In the genomic region with DNA sequence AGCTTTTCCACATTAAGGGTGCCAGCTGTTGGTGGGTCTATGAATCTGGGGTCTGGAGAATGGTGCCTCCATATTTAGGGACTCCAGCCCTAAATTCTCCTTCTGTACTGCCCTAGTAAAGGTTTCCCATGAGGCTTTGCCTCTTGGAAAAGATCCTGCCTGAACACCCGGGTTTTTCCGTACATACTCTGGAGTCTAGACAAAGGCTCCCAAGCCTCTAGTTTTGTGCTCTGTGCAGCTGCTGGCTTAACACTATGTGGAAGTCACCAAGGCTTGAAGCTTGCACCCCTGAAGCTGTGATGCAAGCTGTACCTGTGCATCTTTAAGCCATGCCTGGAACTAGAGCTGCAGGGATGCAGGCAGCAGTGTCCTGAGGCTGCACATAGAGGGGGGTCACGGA, we compare ENCODE assay signal across 4 cellular contexts.
DNase-seq lines count a peak whose midpoint lies in the region; ATAC-seq, FAIRE-seq and TF ChIP-seq lines count a peak whose summit lies in the region.
"Not testable (repeated sequence)": the region's sequence is repeated elsewhere in the genome, so short reads cannot be mapped to it uniquely, and the experiment has no call there.

No MANE protein-coding gene starts in this region.

- not testable (repeated sequence) for H3K4me3 ChIP-seq in esophagus muscularis mucosa; HepG2 (replicated peaks in 1 of 3; ENCODE audit: insufficient read depth in 1 of 3, low read depth in 2 of 3, low read length in 3 of 3); lung

- TF ChIP-seq POLR2A in esophagus muscularis mucosa (IDR thresholded peaks at IDR 0.05; ENCODE audit: low read depth); HepG2 (IDR thresholded peaks at IDR 0.05; ENCODE audit: insufficient read depth in 1 of 2, low read depth in 2 of 2, low read length in 2 of 2): not testable (repeated sequence)

- TF ChIP-seq RAD21 in HepG2 (CRISPR knock-in tag; IDR thresholded peaks at IDR 0.05) = not testable (repeated sequence)

- not testable (repeated sequence) for H3K4me2 ChIP-seq in HepG2 (ENCODE audit: low read depth, low read length)

- H3K9ac ChIP-seq in HepG2 (ENCODE audit: insufficient read depth, low read depth, low read length) = not testable (repeated sequence)

- FAIRE-seq in HepG2 (lab: Jason Lieb, UNC) = not testable (repeated sequence)

- intact Hi-C loops in esophagus muscularis mucosa (cut with DNase I); HepG2 (cut with micrococcal nuclease; ENCODE audit: unreplicated experiment): not testable (repeated sequence)

- in situ Hi-C loops in HepG2 (cut with HindIII; ENCODE audit: extremely low pct_ligation_motif_present, low pct_unique_long_range_greater_than_20kb) = not testable (repeated sequence)

- H3K79me2 ChIP-seq in HepG2 (ENCODE audit: insufficient read depth, low read length) = not testable (repeated sequence)

- CTCF ChIA-PET in HepG2 (lab: Yijun Ruan, JAX; ENCODE audit: low intra/inter-chr PET ratio, low total read pairs) = not testable (repeated sequence)

- not testable (repeated sequence) for H2AFZ ChIP-seq in HepG2 (ENCODE audit: low read length)

- H3K36me3 ChIP-seq in esophagus muscularis mucosa; HepG2 (replicated peaks in 1 of 2; ENCODE audit: control insufficient read depth in 1 of 2, insufficient read depth in 2 of 2, low read length in 2 of 2); lung (ENCODE audit: control insufficient read depth in 2 of 2, insufficient read depth in 2 of 2, low read length in 2 of 2): not testable (repeated sequence)

- DNase-seq in esophagus muscularis mucosa (ENCODE audit: extremely low spot score) = peak; percentile 84
- DNase-seq in HepG2 (ENCODE audit: low spot score) = not testable (repeated sequence)
- peak; percentile 26 for DNase-seq in lung (ENCODE audit: low spot score)
- peak; percentile 1 for DNase-seq in medulla oblongata (ENCODE audit: extremely low spot score)

- not testable (repeated sequence) for H3K27me3 ChIP-seq in esophagus muscularis mucosa; HepG2 (ENCODE audit: control insufficient read depth in 1 of 2, insufficient read depth in 2 of 2, low read length in 2 of 2); lung (ENCODE audit: control insufficient read depth, insufficient read depth)

- POLR2A ChIA-PET in HepG2 (lab: Yijun Ruan, JAX) = not testable (repeated sequence)

- H3K4me1 ChIP-seq in esophagus muscularis mucosa; HepG2 (ENCODE audit: insufficient read depth, low read length); lung (ENCODE audit: control insufficient read depth in 2 of 2, insufficient read depth in 2 of 2, low read length in 2 of 2): not testable (repeated sequence)

- not testable (repeated sequence) for TF ChIP-seq EP300 in esophagus muscularis mucosa (IDR thresholded peaks at IDR 0.05); HepG2 (IDR thresholded peaks at IDR 0.05; ENCODE audit: low read depth in 2 of 2, low read length in 2 of 2); HepG2 (CRISPR knock-in tag; IDR thresholded peaks at IDR 0.05; ENCODE audit: borderline replicate concordance)

- H3K9me3 ChIP-seq in esophagus muscularis mucosa = not testable (repeated sequence)
- peaks cover 90% of the 10 kb centered on the region for H3K9me3 ChIP-seq in HepG2 (ENCODE audit: low read length)
- peaks cover 0 to 19% of the 10 kb centered on the region in 2 donors for H3K9me3 ChIP-seq in lung (ENCODE audit: control insufficient read depth in 2 of 2, insufficient read depth in 1 of 2, low read length in 1 of 2)

- not testable (repeated sequence) for TF ChIP-seq CTCF in esophagus muscularis mucosa (IDR thresholded peaks at IDR 0.05); HepG2 (CRISPR knock-in tag; IDR thresholded peaks at IDR 0.05); lung (IDR thresholded peaks at IDR 0.05; ENCODE audit: control extremely low read depth, extremely low read depth)

- WGBS in esophagus muscularis mucosa = 67% methylated on average over 3 of the region's 3 CpGs
- 4% methylated on average over 3 of the region's 3 CpGs for WGBS in HepG2 (ENCODE audit: low lambda C conversion rate)
- WGBS in lung, 2 donors = 62 to 65% methylated on average over 3 of the region's 3 CpGs

- not testable (repeated sequence) for H4K20me1 ChIP-seq in HepG2 (ENCODE audit: insufficient read depth, low read length)

- not testable (repeated sequence) for H3K27ac ChIP-seq in esophagus muscularis mucosa (replicated peaks in 1 of 4); HepG2 (ENCODE audit: extremely low read length, insufficient read depth, low read length); lung (ENCODE audit: low read depth in 1 of 2, low read length in 1 of 2)

- TSS peak; percentile 94 for BruUV-seq in HepG2 (replicated peaks; lab: Mats Ljungman, UMichigan)

- not testable (repeated sequence) for ATAC-seq in HepG2; lung (ENCODE audit: insufficient read depth, low FRiP score)
